ENCODE assay signal across 13 cellular contexts in genomic region chr21:17492415-17493168, GRCh38. TPM values are rescaled to one million over a fixed set of nuclear protein-coding genes. Genes with fewer than 3 reads are reported as not detected.
A peak's percentile ranks its signal among the peaks of the same experiment; 100 is the strongest.
DNase-seq lines count a peak whose midpoint lies in the region; ATAC-seq, FAIRE-seq and TF ChIP-seq lines count a peak whose summit lies in the region.
"Had no signal": no experiment of that assay in that cellular context is flagged by ENCODE, and none has a peak within 500 bp of the region (broad histone marks: within the 10 kb centered on the region; RNA-seq: fewer than 3 reads in every experiment).

No MANE protein-coding gene starts in this region.

- ATAC-seq in SK-N-SH treated with all-trans-retinoic acid at 6 μM for 48 hours (peak; percentile 24), HG03354 (IDR thresholded peaks at IDR 0.05; ENCODE audit: poor library complexity, severe bottlenecking, unreplicated experiment) (no peak), GM18861 (IDR thresholded peaks at IDR 0.05; ENCODE audit: unreplicated experiment) (no peak)

- DNase-seq in HPDE6-E6E7 (ENCODE audit: extremely low spot score) (peak; percentile 40), glomerular visceral epithelial cell (ENCODE audit: extremely low spot score) (peak; percentile 60), small intestine (peak; percentile 56), HCEC 1CT (no peak), NCI-H446 treated with DMSO at 0.1 percent for 48 hours (lab: John Stamatoyannopoulos, UW) (no peak)
- DNase-seq: NCI-H1694; NCI-H748 treated with DMSO at 0.1 percent for 48 hours; SHP77 treated with DMSO at 0.1 percent for 48 hours; stimulated activated CD4-positive, alpha-beta T cell treated with anti-CD3 and anti-CD28 coated beads, Interleukin-2, amount 100 ng/mL, for 24 hours had no signal

- no peaks in the 10 kb centered on the region for H3K4me1 ChIP-seq in small intestine (ENCODE audit: control insufficient read depth in 2 of 2, insufficient read depth in 1 of 2, low read depth in 1 of 2, low read length in 1 of 2)

- no peaks in the 10 kb centered on the region for H3K9me3 ChIP-seq in small intestine (ENCODE audit: control insufficient read depth, low read depth)

- no peak for FAIRE-seq in small intestine (lab: Jason Lieb, UNC)

- no peak overlapping the region for H3K27ac ChIP-seq in small intestine (ENCODE audit: low read depth in 1 of 2, low read length in 1 of 2)
- H3K27ac ChIP-seq: KMS-11 had no signal

- WGBS in small intestine, 3 donors = 78 to 88% (median 86%) methylated on average over 6 of the region's 6 CpGs

- H3K27me3 ChIP-seq in small intestine (ENCODE audit: control insufficient read depth in 2 of 2, insufficient read depth in 2 of 2, low read length in 2 of 2) = no peaks in the 10 kb centered on the region

- H3K4me3 ChIP-seq in small intestine (ENCODE audit: low read depth in 1 of 2, low read length in 2 of 2) = no peak overlapping the region

- H3K36me3 ChIP-seq in small intestine (ENCODE audit: control insufficient read depth in 2 of 2, insufficient read depth in 2 of 2, low read length in 2 of 2) = no peaks in the 10 kb centered on the region

TF ChIP-seq in SK-N-SH treated with all-trans-retinoic acid at 6 μM for 48 hours, 23 proteins besides CTCF, POLR2A, EP300 and RAD21:
- 0 out of 2 replicates have a peak, but pooled peaks have one; percentile 2 for TF ChIP-seq ISL1 (CRISPR knock-in tag; IDR thresholded peaks at IDR 0.05)
- no peak for TF ChIP-seq PATZ1 (CRISPR knock-in tag; IDR thresholded peaks at IDR 0.05; ENCODE audit: borderline replicate concordance)

RNA-seq across cellular contexts. Expression of gene CXADR, which starts 20.3 kb away (rescaled TPM):
- polyA plus RNA-seq in small intestine = 10 to 100 TPM; 12.5 to 39.2 (median 32.2) TPM

Comparison
In these comparisons a context has a peak if more than half of its experiments do, and no peak if none do; other contexts are left out.
1. DNase-seq: peak in HPDE6-E6E7 (single experiment), glomerular visceral epithelial cell (single experiment) and small intestine (single experiment); none in HCEC 1CT (single experiment) and NCI-H446 treated with DMSO at 0.1 percent for 48 hours (single experiment).